Comparison of ENCODE assay signal across 8 cellular contexts in genomic region chr13:26872444-26873173, GRCh38.
DNase-seq lines count a peak whose midpoint lies in the region; ATAC-seq and TF ChIP-seq lines count a peak whose summit lies in the region.

No MANE protein-coding gene starts in this region.

- intact Hi-C loops in left colon (cut with DNase I, micrococcal nuclease): loop anchor here in 1 of 2 donors (5.0 kb wide), 1 partner anchor 165 kb away; no protein-coding TSS in a partner anchor

- H3K27ac ChIP-seq in Karpas-422 (ENCODE audit: low read length) (no peak overlapping the region), SU-DHL-6 (ENCODE audit: low read depth, low read length) (no peak overlapping the region)

- no peak overlapping the region for H3K4me3 ChIP-seq in Karpas-422 (ENCODE audit: low read length)
- no peak overlapping the region for H3K4me3 ChIP-seq in SU-DHL-6 (ENCODE audit: insufficient read depth, low read length, poor library complexity, severe bottlenecking)

- H3K9me2 ChIP-seq in Karpas-422 (replicated peaks; ENCODE audit: insufficient read depth, low read length) (no peaks in the 10 kb centered on the region), SU-DHL-6 (replicated peaks; ENCODE audit: insufficient read depth, low read length) (no peaks in the 10 kb centered on the region)

- ATAC-seq in left colon (peak; percentile 50), GM19023 (IDR thresholded peaks at IDR 0.05; ENCODE audit: unreplicated experiment) (no peak)

- H3K4me3 Mint-ChIP-seq in brain: no peak overlapping the region

- H4K20me1 ChIP-seq in Karpas-422 (ENCODE audit: insufficient read depth, low read depth, low read length) (no peaks in the 10 kb centered on the region), SU-DHL-6 (ENCODE audit: low read depth, low read length) (no peaks in the 10 kb centered on the region)

- H3K9me3 ChIP-seq in Karpas-422 (ENCODE audit: low read length) (0 out of 2 replicates have a peak, but pooled peaks cover 2% of the 10 kb centered on the region), SU-DHL-6 (ENCODE audit: insufficient read depth, low read length) (no peaks in the 10 kb centered on the region)

- no peaks in the 10 kb centered on the region for H3K79me2 ChIP-seq in Karpas-422 (ENCODE audit: low read length)
- no peaks in the 10 kb centered on the region for H3K79me2 ChIP-seq in SU-DHL-6 (ENCODE audit: insufficient read depth, low read length)

- peaks cover 25% of the 10 kb centered on the region for H3K4me1 Mint-ChIP-seq in brain

- H3K9ac ChIP-seq in Karpas-422 (ENCODE audit: low read length) (no peak overlapping the region), SU-DHL-6 (ENCODE audit: low read length) (no peak overlapping the region)

- H3K4me1 ChIP-seq in Karpas-422 (ENCODE audit: low read length): no peaks in the 10 kb centered on the region

- peaks cover 3 to 15% (median 10%) of the 10 kb centered on the region in 5 experiments for H3K9me3 Mint-ChIP-seq in brain

- peak; percentile 64 for TF ChIP-seq CTCF in SU-DHL-6 (IDR thresholded peaks at IDR 0.05; ENCODE audit: insufficient read depth, low read length, poor library complexity, severe bottlenecking)
- peak; percentile 71 to 92 for TF ChIP-seq CTCF in brain (conservative IDR thresholded peaks at IDR 0.05)

- DNase-seq in Daoy (ENCODE audit: low read depth): peak; percentile 53
- DNase-seq in Karpas-422: peak; percentile 87
- DNase-seq in left colon: peak in 1 of 2 donors; percentile 64
- DNase-seq in stimulated activated CD4-positive, alpha-beta T cell treated with anti-CD3 and anti-CD28 coated beads, TNF-alpha, amount 100 ng/mL, for 1 hour (ENCODE audit: low read depth in 3 of 3, low spot score in 1 of 3): peak in 2 of 3 donors; percentile 1 to 12
- DNase-seq in activated CD4-positive, CD25-positive, alpha-beta regulatory T cell (lab: John Stamatoyannopoulos, UW): no peak

- H3K36me3 Mint-ChIP-seq in brain: no peaks in the 10 kb centered on the region

- no peak overlapping the region for H2AFZ ChIP-seq in Karpas-422 (ENCODE audit: low read length)
- no peak overlapping the region for H2AFZ ChIP-seq in SU-DHL-6 (ENCODE audit: low read depth, low read length, severe bottlenecking)

- H3K27ac Mint-ChIP-seq in brain: peak overlapping the region in 3 of 5 experiments; percentile 8 to 54 (median 36)

- H3K27me3 ChIP-seq in Karpas-422 (ENCODE audit: low read length) (no peaks in the 10 kb centered on the region), SU-DHL-6 (ENCODE audit: low read length) (no peaks in the 10 kb centered on the region)

- peaks cover 8% of the 10 kb centered on the region for H3K27me3 Mint-ChIP-seq in brain

- no peak overlapping the region for H3K4me2 ChIP-seq in Karpas-422 (ENCODE audit: low read depth, low read length, poor library complexity, severe bottlenecking)
- H3K4me2 ChIP-seq in SU-DHL-6 (ENCODE audit: low read depth, low read length, poor library complexity, severe bottlenecking): no peak overlapping the region

- H3K36me3 ChIP-seq in Karpas-422 (ENCODE audit: insufficient read depth, low read length) (no peaks in the 10 kb centered on the region), SU-DHL-6 (ENCODE audit: low read length) (no peaks in the 10 kb centered on the region)

- no peaks in the 10 kb centered on the region for H3F3A ChIP-seq in SU-DHL-6 (ENCODE audit: insufficient read depth)

Comparison
In these comparisons a context has a peak if more than half of its experiments do, and no peak if none do; other contexts are left out.
1. DNase-seq: peak in Daoy (single experiment), Karpas-422 (single experiment) and stimulated activated CD4-positive, alpha-beta T cell treated with anti-CD3 and anti-CD28 coated beads, TNF-alpha, amount 100 ng/mL, for 1 hour (2 of 3); none in activated CD4-positive, CD25-positive, alpha-beta regulatory T cell (0 of 4).